25 cellular contexts compared by ENCODE assay signal in the genomic region with DNA sequence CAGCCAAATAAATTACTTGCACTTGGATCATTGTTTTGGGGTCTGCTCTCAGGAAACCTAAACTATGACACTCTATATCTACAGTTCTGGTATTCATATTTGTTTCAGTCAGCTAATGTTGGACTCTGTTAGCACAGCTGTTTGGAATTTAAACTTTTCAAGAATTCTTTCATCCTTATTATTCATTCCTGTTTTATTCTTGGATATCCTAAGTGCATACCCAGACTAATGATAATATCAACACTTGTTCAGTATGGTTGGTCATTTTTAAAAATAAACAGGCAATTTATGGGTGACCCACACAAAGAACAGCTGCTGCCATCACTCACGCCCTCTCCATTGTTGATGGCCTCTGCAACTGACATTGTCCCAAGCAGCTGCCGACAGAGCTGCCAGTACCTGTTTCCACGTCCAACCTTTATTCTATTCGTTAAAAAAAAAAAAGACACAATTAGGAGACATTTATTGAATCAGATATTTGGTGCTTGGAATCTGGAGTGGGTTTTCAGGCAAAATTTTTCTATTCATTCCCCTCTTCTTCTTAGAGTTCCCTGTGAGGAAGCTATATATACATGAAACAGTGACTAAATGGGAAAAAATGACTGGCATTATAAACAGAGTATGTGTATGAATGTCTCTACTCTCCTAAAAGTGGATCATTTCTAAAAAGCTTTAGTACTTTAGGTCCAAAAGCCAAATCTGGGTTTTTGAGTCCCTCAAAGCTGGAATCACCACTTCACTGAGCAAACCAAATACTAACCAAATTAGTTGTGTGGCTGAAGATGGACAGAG.
DNase-seq lines count a peak whose midpoint lies in the region; ATAC-seq, FAIRE-seq and TF ChIP-seq lines count a peak whose summit lies in the region.
"Had no signal": no experiment of that assay in that cellular context is flagged by ENCODE, and none has a peak within 500 bp of the region (broad histone marks: within the 10 kb centered on the region; RNA-seq: fewer than 3 reads in every experiment).

No MANE protein-coding gene starts in this region.

- H3K9me3 Mint-ChIP-seq in chondrocyte (ENCODE audit: low read depth): no peaks in the 10 kb centered on the region
- H3K9me3 Mint-ChIP-seq in nephron: no peaks in the 10 kb centered on the region
- H3K9me3 Mint-ChIP-seq: activated T-cell treated with anti-CD3 and anti-CD28 coated beads, Interleukin-2, amount 50 U/mL, for 24 hours; neural progenitor cell; stimulated activated naive B cell treated with anti-CD40 and anti-IgM and Interleukin-4, amounts not matched to agents 10 μg/mL and 1 μg/mL and 100 μg/mL, for 72 hours had no signal

- H3K27me3 Mint-ChIP-seq in chondrocyte (ENCODE audit: low read depth): peaks cover 7% of the 10 kb centered on the region
- no peaks in the 10 kb centered on the region for H3K27me3 Mint-ChIP-seq in nephron (ENCODE audit: low read depth)
- H3K27me3 Mint-ChIP-seq: activated T-cell treated with anti-CD3 and anti-CD28 coated beads, Interleukin-2, amount 50 U/mL, for 24 hours; CD4-positive, CD25-positive, alpha-beta regulatory T cell; stimulated activated naive B cell treated with anti-CD40 and anti-IgM and Interleukin-4, amounts not matched to agents 10 μg/mL and 1 μg/mL and 100 μg/mL, for 72 hours had no signal

- FAIRE-seq in urothelium cell line (lab: Jason Lieb, UNC): no peak
- FAIRE-seq: D721Med had no signal

- ATAC-seq in HG03354 (IDR thresholded peaks at IDR 0.05; ENCODE audit: poor library complexity, severe bottlenecking, unreplicated experiment) (no peak), GM19397 (IDR thresholded peaks at IDR 0.05; ENCODE audit: unreplicated experiment) (no peak)
- ATAC-seq: HCT116; right cardiac atrium; stimulated activated naive B cell treated with anti-CD40 and anti-IgM and Interleukin-4, amounts not matched to agents 10 μg/mL and 1 μg/mL and 100 μg/mL, for 72 hours had no signal

- H3K27ac Mint-ChIP-seq in chondrocyte (ENCODE audit: unreplicated experiment): peak overlapping the region; percentile 5
- peak overlapping the region; percentile 58 to 87 (median 76) for H3K27ac Mint-ChIP-seq in nephron
- H3K27ac Mint-ChIP-seq: activated T-cell treated with anti-CD3 and anti-CD28 coated beads, Interleukin-2, amount 50 U/mL, for 24 hours; neural progenitor cell; stimulated activated naive B cell treated with anti-CD40 and anti-IgM and Interleukin-4, amounts not matched to agents 10 μg/mL and 1 μg/mL and 100 μg/mL, for 72 hours had no signal

- peaks cover 18% of the 10 kb centered on the region for H3K4me1 Mint-ChIP-seq in chondrocyte (ENCODE audit: low read depth)
- peaks cover 36% of the 10 kb centered on the region for H3K4me1 Mint-ChIP-seq in nephron
- H3K4me1 Mint-ChIP-seq: CD4-positive, CD25-positive, alpha-beta regulatory T cell; stimulated activated naive B cell treated with anti-CD40 and anti-IgM and Interleukin-4, amounts not matched to agents 10 μg/mL and 1 μg/mL and 100 μg/mL, for 72 hours had no signal

- H3K4me3 Mint-ChIP-seq in chondrocyte (ENCODE audit: unreplicated experiment) (no peak overlapping the region), nephron (peak overlapping the region; percentile 12 to 82 (median 62))
- H3K4me3 Mint-ChIP-seq: activated T-cell treated with anti-CD3 and anti-CD28 coated beads, Interleukin-2, amount 50 U/mL, for 24 hours; CD4-positive, CD25-positive, alpha-beta regulatory T cell; neural progenitor cell; stimulated activated naive B cell treated with anti-CD40 and anti-IgM and Interleukin-4, amounts not matched to agents 10 μg/mL and 1 μg/mL and 100 μg/mL, for 72 hours had no signal

- TF ChIP-seq CTCF in chondrocyte (IDR thresholded peaks at IDR 0.05) (no peak), nephron (IDR thresholded peaks at IDR 0.05; ENCODE audit: unreplicated experiment in 3 of 3) (no peak)

- H3K36me3 Mint-ChIP-seq in chondrocyte (ENCODE audit: low read depth) (no peaks in the 10 kb centered on the region), nephron (ENCODE audit: low read depth) (no peaks in the 10 kb centered on the region)
- H3K36me3 Mint-ChIP-seq: CD4-positive, CD25-positive, alpha-beta regulatory T cell; neural progenitor cell; stimulated activated naive B cell treated with anti-CD40 and anti-IgM and Interleukin-4, amounts not matched to agents 10 μg/mL and 1 μg/mL and 100 μg/mL, for 72 hours had no signal

- peak; percentile 11 for DNase-seq in AG20443 (ENCODE audit: low spot score)
- peak; percentile 74 for DNase-seq in NCI-H748 (lab: John Stamatoyannopoulos, UW; ENCODE audit: unreplicated experiment)
- DNase-seq in chondrocyte (ENCODE audit: low spot score): no peak
- DNase-seq in urothelium cell line (ENCODE audit: low spot score): no peak
- no peak for DNase-seq in HK-2 (ENCODE audit: unreplicated experiment)
- DNase-seq: activated CD4-positive, alpha-beta T cell treated with anti-CD3 and anti-CD28 coated beads for 48 hours; activated gamma-delta T cell treated with Interleukin-2 at 50 U/mL for 16 hours; activated T-cell treated with anti-CD3 and anti-CD28 coated beads, Interleukin-2, amount 50 U/mL, for 24 hours; CD4-positive, CD25-positive, alpha-beta regulatory T cell; cerebellar nuclear complex; foreskin melanocyte; NCI-H1092 treated with DMSO at 0.1 percent for 48 hours; NCI-H1930; NCI-H2227 treated with DMSO at 0.1 percent for 48 hours; NCI-H82; stimulated activated CD4-positive, alpha-beta T cell treated with anti-CD3 and anti-CD28 coated beads, Interleukin-4, amount 100 ng/mL, for 4 hours; stimulated activated naive B cell treated with anti-CD40 and anti-IgM and Interleukin-4, amounts not matched to agents 10 μg/mL and 1 μg/mL and 100 μg/mL, for 72 hours; upper lobe of left lung had no signal

Comparison
In these comparisons a context has a peak if more than half of its experiments do, and no peak if none do; other contexts are left out.
1. DNase-seq: peak in AG20443 (single experiment) and NCI-H748 (single experiment); none in chondrocyte (single experiment), urothelium cell line (single experiment) and HK-2 (single experiment).